In the genomic region with DNA sequence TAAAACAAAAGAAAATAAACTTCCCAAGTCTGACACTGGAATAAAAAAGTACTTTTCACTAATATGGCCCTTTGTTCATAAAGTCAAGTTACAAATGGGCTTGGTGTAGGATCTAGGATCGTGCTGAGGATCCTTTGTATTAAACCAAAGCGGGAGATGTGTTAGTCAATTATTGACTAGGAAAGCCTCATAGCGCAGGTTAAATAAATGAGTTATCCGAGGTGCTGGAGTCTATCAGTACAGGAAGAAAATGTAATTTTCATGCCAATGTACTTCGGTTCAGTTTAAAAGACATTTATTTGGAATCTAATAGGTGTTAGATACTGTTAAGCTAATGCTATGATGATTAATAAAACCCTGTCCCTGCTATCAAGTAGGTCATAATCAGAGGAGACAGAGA, we compare ENCODE assay signal across 34 cellular contexts.
"Had no signal": no experiment of that assay in that cellular context is flagged by ENCODE, and none has a peak within 500 bp of the region (broad histone marks: within the 10 kb centered on the region; RNA-seq: fewer than 3 reads in every experiment).

No MANE protein-coding gene starts in this region.

- H3K27me3 ChIP-seq: adrenal gland, body of pancreas, brain microvascular endothelial cell had no signal

- FAIRE-seq: astrocyte, TTC549 had no signal

- H3K4me1 ChIP-seq: adrenal gland, body of pancreas, breast epithelium had no signal

- DNase-seq: activated B cell treated with CpG ODN at 0.5 μM for 24 hours; activated CD4-positive, alpha-beta memory T cell treated with anti-CD3 and anti-CD28 coated beads for 36 hours; activated CD4-positive, alpha-beta T cell treated with anti-CD3 and anti-CD28 coated beads for 4 hours; activated CD4-positive, alpha-beta T cell treated with anti-CD3 and anti-CD28 coated beads, Interleukin-2, amount 10 ng/mL, durations not matched to agents 24 days and 14 days; activated CD4-positive, alpha-beta T cell treated with anti-CD3 and anti-CD28 coated beads, Interleukin-2, amount 50 U/mL, for 1 hour; activated CD4-positive, alpha-beta T cell treated with anti-CD3 and anti-CD28 coated beads, Interleukin-2, amount 50 U/mL, for 4 hours; activated CD4-positive, CD25-positive, alpha-beta regulatory T cell treated with anti-CD3 and anti-CD28 coated beads, Interleukin-2, amount 50 U/mL, for 72 hours; activated CD8-positive, alpha-beta memory T cell treated with anti-CD3 and anti-CD28 coated beads, Interleukin-2, amount 50 U/mL, for 4 hours; activated CD8-positive, alpha-beta T cell treated with anti-CD3 and anti-CD28 coated beads for 36 hours; activated effector memory CD4-positive, alpha-beta T cell treated with anti-CD3 and anti-CD28 coated beads, Interleukin-2, amount 50 U/mL, for 16 hours; activated gamma-delta T cell treated with Interleukin-2 at 50 U/mL for 16 hours; activated naive CD4-positive, alpha-beta T cell; activated naive CD4-positive, alpha-beta T cell treated with anti-CD3 and anti-CD28 coated beads for 36 hours; activated naive CD4-positive, alpha-beta T cell treated with anti-CD3 and anti-CD28 coated beads, Interleukin-2, amount 50 U/mL, for 16 hours; activated naive CD8-positive, alpha-beta T cell treated with anti-CD3 and anti-CD28 coated beads for 36 hours; activated T-cell treated with anti-CD3 and anti-CD28 coated beads for 4 hours; activated T-cell treated with anti-CD3 and anti-CD28 coated beads, Interleukin-2, amount 50 U/mL, for 1 hour; activated T-cell treated with anti-CD3 and anti-CD28 coated beads, Interleukin-2, amount 50 U/mL, for 4 hours; activated T-cell treated with anti-CD3 and anti-CD28 coated beads, Interleukin-2, amount 50 U/mL, for 72 hours; adrenal gland; amniotic stem cell; aorta; body of pancreas; brain microvascular endothelial cell; central memory CD4-positive, alpha-beta T cell; T-helper 1 cell; T-helper 2 cell; T-helper 9 cell had no signal

- H3K9me3 ChIP-seq: adrenal gland, body of pancreas, breast epithelium had no signal

- H3K27ac ChIP-seq: adrenal gland, body of pancreas, brain microvascular endothelial cell, breast epithelium, VCaP had no signal

- ATAC-seq: activated CD8-positive, alpha-beta T cell treated with anti-CD3 and anti-CD28 coated beads for 36 hours; activated naive CD4-positive, alpha-beta T cell treated with anti-CD3 and anti-CD28 coated beads, Interleukin-2, amount 50 U/mL, for 72 hours; activated T-cell treated with anti-CD3 and anti-CD28 coated beads, Interleukin-2, amount 50 U/mL, for 4 hours; activated T-cell treated with anti-CD3 and anti-CD28 coated beads, Interleukin-2, amount 50 U/mL, for 72 hours; activated T-helper 17 cell treated with anti-CD3 and anti-CD28 coated beads, Interleukin-2, amount 50 U/mL, for 72 hours; body of pancreas had no signal

- H3K4me3 ChIP-seq: adrenal gland, body of pancreas, breast epithelium had no signal

- H3K36me3 ChIP-seq: adrenal gland, brain microvascular endothelial cell, breast epithelium had no signal
